1 cellular context compared by ENCODE assay signal in the genomic region with DNA sequence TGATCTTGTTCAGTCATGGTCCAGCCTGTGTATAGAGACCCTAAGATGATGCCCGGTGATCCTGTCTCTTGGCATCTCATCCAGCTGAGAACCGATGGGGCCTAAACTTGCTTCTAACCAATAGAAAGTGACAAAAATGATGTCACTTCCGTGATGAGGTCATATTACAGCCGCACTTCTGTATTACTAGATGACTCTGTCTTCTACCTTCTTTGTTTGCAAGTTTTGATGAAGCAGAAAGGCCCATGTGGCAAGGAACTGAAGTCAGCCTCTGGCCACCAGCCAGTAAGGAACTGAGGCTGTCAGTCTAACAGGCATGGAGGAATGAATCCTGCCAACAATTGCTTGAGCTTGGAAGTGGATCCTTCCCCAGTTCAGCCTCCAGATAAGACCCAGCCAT.
A peak's percentile ranks its signal among the peaks of the same experiment; 100 is the strongest.
TF ChIP-seq lines count a peak whose summit lies in the region.

No MANE protein-coding gene starts in this region.

TF ChIP-seq in GM12878, 131 proteins besides CTCF, POLR2A, EP300 and RAD21 (continued from another document):
- TF ChIP-seq, protein P1, sequence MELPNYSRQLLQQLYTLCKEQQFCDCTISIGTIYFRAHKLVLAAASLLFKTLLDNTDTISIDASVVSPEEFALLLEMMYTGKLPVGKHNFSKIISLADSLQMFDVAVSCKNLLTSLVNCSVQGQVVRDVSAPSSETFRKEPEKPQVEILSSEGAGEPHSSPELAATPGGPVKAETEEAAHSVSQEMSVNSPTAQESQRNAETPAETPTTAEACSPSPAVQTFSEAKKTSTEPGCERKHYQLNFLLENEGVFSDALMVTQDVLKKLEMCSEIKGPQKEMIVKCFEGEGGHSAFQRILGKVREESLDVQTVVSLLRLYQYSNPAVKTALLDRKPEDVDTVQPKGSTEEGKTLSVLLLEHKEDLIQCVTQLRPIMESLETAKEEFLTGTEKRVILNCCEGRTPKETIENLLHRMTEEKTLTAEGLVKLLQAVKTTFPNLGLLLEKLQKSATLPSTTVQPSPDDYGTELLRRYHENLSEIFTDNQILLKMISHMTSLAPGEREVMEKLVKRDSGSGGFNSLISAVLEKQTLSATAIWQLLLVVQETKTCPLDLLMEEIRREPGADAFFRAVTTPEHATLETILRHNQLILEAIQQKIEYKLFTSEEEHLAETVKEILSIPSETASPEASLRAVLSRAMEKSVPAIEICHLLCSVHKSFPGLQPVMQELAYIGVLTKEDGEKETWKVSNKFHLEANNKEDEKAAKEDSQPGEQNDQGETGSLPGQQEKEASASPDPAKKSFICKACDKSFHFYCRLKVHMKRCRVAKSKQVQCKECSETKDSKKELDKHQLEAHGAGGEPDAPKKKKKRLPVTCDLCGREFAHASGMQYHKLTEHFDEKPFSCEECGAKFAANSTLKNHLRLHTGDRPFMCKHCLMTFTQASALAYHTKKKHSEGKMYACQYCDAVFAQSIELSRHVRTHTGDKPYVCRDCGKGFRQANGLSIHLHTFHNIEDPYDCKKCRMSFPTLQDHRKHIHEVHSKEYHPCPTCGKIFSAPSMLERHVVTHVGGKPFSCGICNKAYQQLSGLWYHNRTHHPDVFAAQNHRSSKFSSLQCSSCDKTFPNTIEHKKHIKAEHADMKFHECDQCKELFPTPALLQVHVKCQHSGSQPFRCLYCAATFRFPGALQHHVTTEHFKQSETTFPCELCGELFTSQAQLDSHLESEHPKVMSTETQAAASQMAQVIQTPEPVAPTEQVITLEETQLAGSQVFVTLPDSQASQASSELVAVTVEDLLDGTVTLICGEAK (IDR thresholded peaks at IDR 0.05; ENCODE audit: borderline replicate concordance): no peak
- peak; percentile 54 for TF ChIP-seq GABPA (IDR thresholded peaks at IDR 0.05; ENCODE audit: low read depth)
- no peak for TF ChIP-seq ATF3 (IDR thresholded peaks at IDR 0.05; ENCODE audit: borderline replicate concordance, extremely low read depth, low read depth, low read length)
- TF ChIP-seq BRCA1 (IDR thresholded peaks at IDR 0.05; ENCODE audit: low read depth, low read length): no peak
- TF ChIP-seq, protein P2, sequence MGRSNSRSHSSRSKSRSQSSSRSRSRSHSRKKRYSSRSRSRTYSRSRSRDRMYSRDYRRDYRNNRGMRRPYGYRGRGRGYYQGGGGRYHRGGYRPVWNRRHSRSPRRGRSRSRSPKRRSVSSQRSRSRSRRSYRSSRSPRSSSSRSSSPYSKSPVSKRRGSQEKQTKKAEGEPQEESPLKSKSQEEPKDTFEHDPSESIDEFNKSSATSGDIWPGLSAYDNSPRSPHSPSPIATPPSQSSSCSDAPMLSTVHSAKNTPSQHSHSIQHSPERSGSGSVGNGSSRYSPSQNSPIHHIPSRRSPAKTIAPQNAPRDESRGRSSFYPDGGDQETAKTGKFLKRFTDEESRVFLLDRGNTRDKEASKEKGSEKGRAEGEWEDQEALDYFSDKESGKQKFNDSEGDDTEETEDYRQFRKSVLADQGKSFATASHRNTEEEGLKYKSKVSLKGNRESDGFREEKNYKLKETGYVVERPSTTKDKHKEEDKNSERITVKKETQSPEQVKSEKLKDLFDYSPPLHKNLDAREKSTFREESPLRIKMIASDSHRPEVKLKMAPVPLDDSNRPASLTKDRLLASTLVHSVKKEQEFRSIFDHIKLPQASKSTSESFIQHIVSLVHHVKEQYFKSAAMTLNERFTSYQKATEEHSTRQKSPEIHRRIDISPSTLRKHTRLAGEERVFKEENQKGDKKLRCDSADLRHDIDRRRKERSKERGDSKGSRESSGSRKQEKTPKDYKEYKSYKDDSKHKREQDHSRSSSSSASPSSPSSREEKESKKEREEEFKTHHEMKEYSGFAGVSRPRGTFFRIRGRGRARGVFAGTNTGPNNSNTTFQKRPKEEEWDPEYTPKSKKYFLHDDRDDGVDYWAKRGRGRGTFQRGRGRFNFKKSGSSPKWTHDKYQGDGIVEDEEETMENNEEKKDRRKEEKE (IDR thresholded peaks at IDR 0.05): no peak
- no peak for TF ChIP-seq POLR2AphosphoS5 (IDR thresholded peaks at IDR 0.05; ENCODE audit: low read length)
- no peak for TF ChIP-seq SMARCA5 (IDR thresholded peaks at IDR 0.05)
- TF ChIP-seq TCF7 (IDR thresholded peaks at IDR 0.05; ENCODE audit: borderline replicate concordance): no peak
TF ChIP-seq in GM12878: peak in this region for 9.
